In genomic region chr6:113701552-113702254, GRCh38 we compare ENCODE assay signal across 21 cellular contexts.
"Had no signal": no experiment of that assay in that cellular context is flagged by ENCODE, and none has a peak within 500 bp of the region (broad histone marks: within the 10 kb centered on the region; RNA-seq: fewer than 3 reads in every experiment).

No MANE protein-coding gene starts in this region.

- H3K9me3 ChIP-seq: left lung, neutrophil, thyroid gland had no signal

- ATAC-seq: activated CD8-positive, alpha-beta T cell treated with anti-CD3 and anti-CD28 coated beads for 36 hours; foreskin keratinocyte; left lung; naive thymus-derived CD8-positive, alpha-beta T cell had no signal

- H3K36me3 ChIP-seq: left lung, neutrophil, thyroid gland had no signal

- H3K4me3 ChIP-seq: left lung, thyroid gland had no signal

- H3K27me3 ChIP-seq: left lung, neutrophil, thyroid gland had no signal

- H3K4me1 ChIP-seq: parathyroid adenoma, thyroid gland had no signal

- DNase-seq: activated B cell treated with CpG ODN at 0.5 μM for 24 hours; activated CD4-positive, alpha-beta T cell treated with anti-CD3 and anti-CD28 coated beads for 48 hours; activated CD8-positive, alpha-beta T cell treated with anti-CD3 and anti-CD28 coated beads for 36 hours; activated naive CD4-positive, alpha-beta T cell treated with Interleukin-2 at 50 U/mL for 16 hours; activated naive CD8-positive, alpha-beta T cell treated with anti-CD3 and anti-CD28 coated beads, Interleukin-2, amount 10 ng/mL, durations not matched to agents 7 days and 5 days; activated T-cell treated with anti-CD3 and anti-CD28 coated beads, Interleukin-2, amount 50 U/mL, for 1 hour; cortex of kidney; effector CD8-positive, alpha-beta T cell; foreskin keratinocyte; hypothalamus; left lung; mesendoderm; naive thymus-derived CD8-positive, alpha-beta T cell; stimulated activated CD4-positive, alpha-beta T cell treated with anti-CD3 and anti-CD28 coated beads, Interleukin-12 subunit alpha, Interleukin-12 subunit beta, amount 100 ng/mL, for 4 hours; stimulated activated CD4-positive, alpha-beta T cell treated with anti-CD3 and anti-CD28 coated beads, Interleukin-1b, Interleukin-23, amount 100 ng/mL, for 48 hours; stimulated activated naive CD4-positive, alpha-beta T cell treated with Interleukin-2 at 50 U/mL for 16 hours; T-helper 1 cell; T-helper 9 cell; thyroid gland had no signal

- H3K27ac ChIP-seq: foreskin keratinocyte, left lung, neutrophil, parathyroid adenoma, thyroid gland had no signal
